ENCODE assay signal across 8 cellular contexts in genomic region chr19:58560007-58560887, GRCh38. TPM values are rescaled to one million over a fixed set of nuclear protein-coding genes. Genes with fewer than 3 reads are reported as not detected.
A peak's percentile ranks its signal among the peaks of the same experiment; 100 is the strongest.
DNase-seq lines count a peak whose midpoint lies in the region; ATAC-seq, FAIRE-seq and TF ChIP-seq lines count a peak whose summit lies in the region.

No MANE protein-coding gene starts in this region.

- peak overlapping the region; percentile 98 for H3K27ac Mint-ChIP-seq in T-helper 2 cell treated with Interferon-gamma antibody and Interleukin-4, amounts not matched to agents 5 μg/mL and 100 μg/mL, for 36 hours
- H3K27ac Mint-ChIP-seq in activated naive CD8-positive, alpha-beta T cell treated with anti-CD3 and anti-CD28 coated beads, Interleukin-2, amount 10 ng/mL, durations not matched to agents 7 days and 5 days: peak overlapping the region; percentile 96

- no peaks in the 10 kb centered on the region for H3K27me3 Mint-ChIP-seq in T-helper 2 cell treated with Interferon-gamma antibody and Interleukin-4, amounts not matched to agents 5 μg/mL and 100 μg/mL, for 36 hours (ENCODE audit: low read depth)
- H3K27me3 Mint-ChIP-seq in activated naive CD8-positive, alpha-beta T cell treated with anti-CD3 and anti-CD28 coated beads, Interleukin-2, amount 10 ng/mL, durations not matched to agents 7 days and 5 days: no peaks in the 10 kb centered on the region

- TF ChIP-seq CTCF in kidney (IDR thresholded peaks at IDR 0.05; ENCODE audit: borderline replicate concordance, extremely low read depth, insufficient read depth): no peak
- no peak for TF ChIP-seq CTCF in GM10248 (IDR thresholded peaks at IDR 0.05; ENCODE audit: control extremely low read depth, extremely low read depth, low read depth, missing control alignments)

- no peaks in the 10 kb centered on the region for H3K9me3 Mint-ChIP-seq in T-helper 2 cell treated with Interferon-gamma antibody and Interleukin-4, amounts not matched to agents 5 μg/mL and 100 μg/mL, for 36 hours
- H3K9me3 Mint-ChIP-seq in activated naive CD8-positive, alpha-beta T cell treated with anti-CD3 and anti-CD28 coated beads, Interleukin-2, amount 10 ng/mL, durations not matched to agents 7 days and 5 days: no peaks in the 10 kb centered on the region

- H3K9ac ChIP-seq in kidney (ENCODE audit: low read length in 2 of 2): peak overlapping the region; percentile 20 to 56

- POLR2A ChIA-PET in activated naive CD8-positive, alpha-beta T cell treated with anti-CD3 and anti-CD28 coated beads, Interleukin-2, amount 10 ng/mL, durations not matched to agents 7 days and 5 days (lab: Charles Lee): interaction anchor here (1.0 to 5.9 kb wide), 8 partner anchors 9 to 61 kb away, joined by 3 to 50 read pairs (median 10); partner anchors contain the start of genes MZF1, TRIM28 and ZBTB45
- POLR2A ChIA-PET in GM10248 (lab: Yijun Ruan, JAX): interaction anchor here (0.8 to 1.7 kb wide), 3 partner anchors 12 to 16 kb away, joined by 3 to 4 read pairs (median 3); no protein-coding TSS in a partner anchor

- DNase-seq in T-helper 2 cell treated with Interferon-gamma antibody and Interleukin-4, amounts not matched to agents 5 μg/mL and 100 μg/mL, for 36 hours (ENCODE audit: low spot score): no peak
- no peak for DNase-seq in T-helper 2 cell
- no peak for DNase-seq in activated naive CD8-positive, alpha-beta T cell treated with anti-CD3 and anti-CD28 coated beads, Interleukin-2, amount 10 ng/mL, durations not matched to agents 7 days and 5 days
- peak; percentile 63 for DNase-seq in kidney
- no peak for DNase-seq in substantia nigra (lab: John Stamatoyannopoulos, UW)
- no peak for DNase-seq in activated gamma-delta T cell (lab: John Stamatoyannopoulos, UW)
- no peak for DNase-seq in globus pallidus (ENCODE audit: low spot score)
- no peak for DNase-seq in GM10248 (ENCODE audit: extremely low spot score)

- peaks cover 36% of the 10 kb centered on the region for H3K36me3 Mint-ChIP-seq in T-helper 2 cell treated with Interferon-gamma antibody and Interleukin-4, amounts not matched to agents 5 μg/mL and 100 μg/mL, for 36 hours (ENCODE audit: low read depth)
- peaks cover 19% of the 10 kb centered on the region for H3K36me3 Mint-ChIP-seq in activated naive CD8-positive, alpha-beta T cell treated with anti-CD3 and anti-CD28 coated beads, Interleukin-2, amount 10 ng/mL, durations not matched to agents 7 days and 5 days

- peaks cover 9 to 11% of the 10 kb centered on the region in 2 donors for H3K36me3 ChIP-seq in kidney (ENCODE audit: control insufficient read depth in 1 of 2, insufficient read depth in 2 of 2, low read length in 2 of 2)

- CTCF ChIA-PET in GM10248 (lab: Yijun Ruan, JAX): interaction anchor here (1.4 to 4.7 kb wide), 2 partner anchors 41 to 46 kb away, joined by 4 to 25 read pairs; partner anchors contain the start of gene ZBTB45

- peaks cover 17 to 47% of the 10 kb centered on the region in 2 donors for H3K4me1 ChIP-seq in kidney (ENCODE audit: control insufficient read depth in 1 of 2, insufficient read depth in 1 of 2, low read depth in 1 of 2, low read length in 2 of 2)

- FAIRE-seq in kidney (lab: Jason Lieb, UNC): no peak

- peak overlapping the region; percentile 99 for H3K4me3 Mint-ChIP-seq in T-helper 2 cell treated with Interferon-gamma antibody and Interleukin-4, amounts not matched to agents 5 μg/mL and 100 μg/mL, for 36 hours
- peak overlapping the region; percentile 96 for H3K4me3 Mint-ChIP-seq in activated naive CD8-positive, alpha-beta T cell treated with anti-CD3 and anti-CD28 coated beads, Interleukin-2, amount 10 ng/mL, durations not matched to agents 7 days and 5 days

- peaks cover 44% of the 10 kb centered on the region for H3K4me1 Mint-ChIP-seq in T-helper 2 cell treated with Interferon-gamma antibody and Interleukin-4, amounts not matched to agents 5 μg/mL and 100 μg/mL, for 36 hours (ENCODE audit: low read depth)
- H3K4me1 Mint-ChIP-seq in activated naive CD8-positive, alpha-beta T cell treated with anti-CD3 and anti-CD28 coated beads, Interleukin-2, amount 10 ng/mL, durations not matched to agents 7 days and 5 days: peaks cover 42% of the 10 kb centered on the region

- H3K9me3 ChIP-seq in kidney (ENCODE audit: control insufficient read depth in 1 of 2, low read length in 2 of 2): no peaks in the 10 kb centered on the region

- H3K27ac ChIP-seq in kidney (ENCODE audit: low read depth in 2 of 2, low read length in 2 of 2) (peak overlapping the region; percentile 98 to 100), substantia nigra (ENCODE audit: low read depth, low read length, poor library complexity, severe bottlenecking) (peak overlapping the region; percentile 100)

- ATAC-seq in activated naive CD8-positive, alpha-beta T cell treated with anti-CD3 and anti-CD28 coated beads, Interleukin-2, amount 10 ng/mL, durations not matched to agents 7 days and 5 days (ENCODE audit: low read depth): no peak

- peak overlapping the region; percentile 81 to 100 for H3K4me3 ChIP-seq in kidney (ENCODE audit: low read length in 2 of 2)

- intact Hi-C loops in kidney (cut with DNase I): no loop called here

RNA-seq across cellular contexts. Expression of gene UBE2M, which starts 1.8 kb away (rescaled TPM):
- 10 to 100 TPM; 79.5 to 81.2 TPM for total RNA-seq in activated naive CD8-positive, alpha-beta T cell treated with anti-CD3 and anti-CD28 coated beads, Interleukin-2, amount 10 ng/mL, durations not matched to agents 7 days and 5 days
- total RNA-seq in kidney: 60.4 TPM
- 98.0 TPM for polyA plus RNA-seq in kidney (ENCODE audit: insufficient read depth, low read depth, low replicate concordance)

RNA-seq across cellular contexts. Expression of gene CHMP2A, which starts 5.3 kb away (rescaled TPM):
- 100 to 1,000 TPM in 1 of 2 experiments, 10 to 100 TPM in 1; 99.0 to 111 TPM for total RNA-seq in activated naive CD8-positive, alpha-beta T cell treated with anti-CD3 and anti-CD28 coated beads, Interleukin-2, amount 10 ng/mL, durations not matched to agents 7 days and 5 days
- 142 TPM for total RNA-seq in kidney
- polyA plus RNA-seq in kidney (ENCODE audit: insufficient read depth, low read depth, low replicate concordance): 294 TPM

RNA-seq across cellular contexts. Expression of gene MZF1, which starts 12.9 kb away (rescaled TPM):
- 10 to 100 TPM; 31.3 to 31.7 TPM for total RNA-seq in activated naive CD8-positive, alpha-beta T cell treated with anti-CD3 and anti-CD28 coated beads, Interleukin-2, amount 10 ng/mL, durations not matched to agents 7 days and 5 days
- total RNA-seq in kidney: 38.6 TPM
- polyA plus RNA-seq in kidney (ENCODE audit: insufficient read depth, low read depth, low replicate concordance): 12.9 TPM

RNA-seq across cellular contexts. Expression of gene TRIM28, which starts 16.4 kb away (rescaled TPM):
- total RNA-seq in activated naive CD8-positive, alpha-beta T cell treated with anti-CD3 and anti-CD28 coated beads, Interleukin-2, amount 10 ng/mL, durations not matched to agents 7 days and 5 days: 100 to 1,000 TPM; 409 to 412 TPM
- 229 TPM for total RNA-seq in kidney
- polyA plus RNA-seq in kidney (ENCODE audit: insufficient read depth, low read depth, low replicate concordance): 191 TPM

RNA-seq across cellular contexts. Expression of gene ZBTB45, which starts 40.6 kb away (rescaled TPM):
- 10 to 100 TPM; 18.9 to 19.5 TPM for total RNA-seq in activated naive CD8-positive, alpha-beta T cell treated with anti-CD3 and anti-CD28 coated beads, Interleukin-2, amount 10 ng/mL, durations not matched to agents 7 days and 5 days
- total RNA-seq in kidney: 16.9 TPM
- polyA plus RNA-seq in kidney (ENCODE audit: insufficient read depth, low read depth, low replicate concordance): 7.7 TPM
